ENCODE assay signal across 1 cellular context in genomic region chrX:153925739-153926593, GRCh38.
A peak's percentile ranks its signal among the peaks of the same experiment; 100 is the strongest.
TF ChIP-seq lines count a peak whose summit lies in the region.

Gene ARHGAP4, minus strand, starts transcription at chrX:153926264. Its CDS starts 62 bp downstream, at chrX:153926202.

TF ChIP-seq in K562, 482 proteins besides CTCF, POLR2A, EP300 and RAD21 (continued from another document):
- TF ChIP-seq ELK1 (CRISPR knock-in tag; IDR thresholded peaks at IDR 0.05) (no peak), GMEB1 (CRISPR knock-in tag; IDR thresholded peaks at IDR 0.05) (peak; percentile 48), TRIM28 (IDR thresholded peaks at IDR 0.05) (no peak), SFPQ (IDR thresholded peaks at IDR 0.05; ENCODE audit: low read depth, low read length) (peak; percentile 57; the same call in 1 of the 2 replicates), SMARCA5 (IDR thresholded peaks at IDR 0.05) (no peak), CBX1 (IDR thresholded peaks at IDR 0.05; ENCODE audit: low read depth) (peak; percentile 99), ETS1 (conservative IDR thresholded peaks at IDR 0.05; ENCODE audit: control insufficient read depth, low read depth, low read length) (peak; percentile 73), CEBPG (CRISPR knock-in tag; IDR thresholded peaks at IDR 0.05) (no peak), CEBPG (tag; conservative IDR thresholded peaks at IDR 0.05 in 1 of 2, IDR thresholded peaks at IDR 0.05 in 1 of 2) (no peak), ZFP36 (IDR thresholded peaks at IDR 0.05; ENCODE audit: low read depth, low read length, partially characterized antibody) (no peak), ZNF778 (CRISPR knock-in tag; IDR thresholded peaks at IDR 0.05) (no peak), LARP7 (IDR thresholded peaks at IDR 0.05) (no peak), TEAD2 (tag; IDR thresholded peaks at IDR 0.05) (no peak), LEF1 (IDR thresholded peaks at IDR 0.05) (no peak), PURB (CRISPR knock-in tag; IDR thresholded peaks at IDR 0.05; ENCODE audit: low read depth) (no peak), KDM5B (IDR thresholded peaks at IDR 0.05; ENCODE audit: insufficient replicate concordance, low read depth, low read length) (peak; percentile 78), ZNF79 (CRISPR knock-in tag; IDR thresholded peaks at IDR 0.05; ENCODE audit: low read depth) (no peak), KLF13 (tag; IDR thresholded peaks at IDR 0.05; ENCODE audit: borderline replicate concordance, low read depth) (no peak), CTCFL (IDR thresholded peaks at IDR 0.05; ENCODE audit: borderline replicate concordance, insufficient read depth, low read depth, low read length, poor library complexity, severe bottlenecking) (no peak), ERF (CRISPR knock-in tag; IDR thresholded peaks at IDR 0.05) (peak; percentile 91; the same call in 1 of the 2 replicates), RBM34 (IDR thresholded peaks at IDR 0.05; ENCODE audit: borderline replicate concordance, insufficient read depth, low read length) (no peak), ZC3H4 (CRISPR knock-in tag; IDR thresholded peaks at IDR 0.05; ENCODE audit: borderline replicate concordance) (peak; percentile 81; the same call in 1 of the 2 replicates), ZNF311 (CRISPR knock-in tag; IDR thresholded peaks at IDR 0.05) (no peak), BACH1 (tag; IDR thresholded peaks at IDR 0.05) (no peak), TEAD1 (CRISPR knock-in tag; IDR thresholded peaks at IDR 0.05) (0 out of 4 replicates have a peak, but pooled peaks of 1 of the 2 experiments have one; percentile 22), ZKSCAN8 (CRISPR knock-in tag; IDR thresholded peaks at IDR 0.05) (no peak), FOXM1 (IDR thresholded peaks at IDR 0.05; ENCODE audit: low read depth) (no peak), FOXM1 (CRISPR knock-in tag; IDR thresholded peaks at IDR 0.05; ENCODE audit: low read depth) (no peak), MAFK (IDR thresholded peaks at IDR 0.05; ENCODE audit: low read length) (no peak), ASH1L (IDR thresholded peaks at IDR 0.05; ENCODE audit: borderline replicate concordance, low read depth, partially characterized antibody) (no peak), SRF (CRISPR knock-in tag; IDR thresholded peaks at IDR 0.05) (no peak), RCOR1 (IDR thresholded peaks at IDR 0.05; ENCODE audit: borderline replicate concordance in 1 of 2, low read depth in 2 of 2, low read length in 2 of 2) (no peak)
